ENCODE assay signal across 30 cellular contexts in genomic region chr7:17507717-17508116, GRCh38.
"Had no signal": no experiment of that assay in that cellular context is flagged by ENCODE, and none has a peak within 500 bp of the region (broad histone marks: within the 10 kb centered on the region; RNA-seq: fewer than 3 reads in every experiment).

No MANE protein-coding gene starts in this region.

- H3K9me3 ChIP-seq: colonic mucosa, esophagus muscularis mucosa, gastroesophageal sphincter, heart right ventricle, prostate gland, thoracic aorta, tibial nerve, upper lobe of right lung, uterus had no signal

- H3K36me3 Mint-ChIP-seq: immature natural killer cell; memory B cell; mesothelial cell of epicardium; neural progenitor cell; stimulated activated naive B cell treated with anti-CD40 and anti-IgM and Interleukin-4, amounts not matched to agents 10 μg/mL and 1 μg/mL and 100 μg/mL, for 72 hours had no signal

- H3K9ac ChIP-seq: neural progenitor cell had no signal

- H3K4me1 ChIP-seq: colonic mucosa, foreskin keratinocyte, heart right ventricle, neural progenitor cell, prostate gland, upper lobe of right lung, uterus had no signal

- H3K27me3 Mint-ChIP-seq: dendritic cell treated with granulocyte-macrophage colony-stimulating factor and Interleukin-4, amounts not matched to agents 40 ng/mL and 50 ng/mL, for 4 days; stimulated activated naive B cell treated with anti-CD40 and anti-IgM and Interleukin-4, amounts not matched to agents 10 μg/mL and 1 μg/mL and 100 μg/mL, for 72 hours; stimulated activated naive CD8-positive, alpha-beta T cell treated with anti-CD3 and anti-CD28 coated beads, Interleukin-15, Interleukin-2, amounts not matched to agents 100 ng/mL and 50 ng/mL, for 24 hours had no signal

- H3K4me3 Mint-ChIP-seq: dendritic cell treated with granulocyte-macrophage colony-stimulating factor and Interleukin-4, amounts not matched to agents 40 ng/mL and 50 ng/mL, for 4 days; immature natural killer cell; memory B cell; mesothelial cell of epicardium; naive thymus-derived CD4-positive, alpha-beta T cell; nephron; neural progenitor cell; stimulated activated naive B cell treated with anti-CD40 and anti-IgM and Interleukin-4, amounts not matched to agents 10 μg/mL and 1 μg/mL and 100 μg/mL, for 72 hours; stimulated activated naive CD8-positive, alpha-beta T cell treated with anti-CD3 and anti-CD28 coated beads, Interleukin-15, Interleukin-2, amounts not matched to agents 100 ng/mL and 50 ng/mL, for 24 hours had no signal

- H3K4me3 ChIP-seq: colonic mucosa, esophagus muscularis mucosa, gastroesophageal sphincter, heart right ventricle, lung, neural progenitor cell, prostate gland, skin epidermis, thoracic aorta, tibial nerve, upper lobe of right lung, uterus had no signal

- H2AFZ ChIP-seq: neural progenitor cell had no signal

- H3K36me3 ChIP-seq: colonic mucosa, esophagus muscularis mucosa, gastroesophageal sphincter, heart right ventricle, neural progenitor cell, prostate gland, thoracic aorta, tibial nerve, upper lobe of right lung, uterus had no signal

- H3K27me3 ChIP-seq: colonic mucosa, esophagus muscularis mucosa, foreskin keratinocyte, gastroesophageal sphincter, heart right ventricle, neural progenitor cell, tibial nerve, upper lobe of right lung, uterus had no signal

- H3K4me2 ChIP-seq: neural progenitor cell had no signal

- DNase-seq: colonic mucosa; effector memory CD4-positive, alpha-beta T cell; foreskin keratinocyte; heart right ventricle; hypothalamus; immature natural killer cell; islet precursor cell; kidney glomerular epithelial cell; left colon; left ventricle myocardium superior; naive thymus-derived CD4-positive, alpha-beta T cell; right cardiac atrium; stimulated activated CD4-positive, alpha-beta T cell treated with anti-CD3 and anti-CD28 coated beads, Interleukin-15, amount 100 ng/mL, for 24 hours; stimulated activated CD4-positive, alpha-beta T cell treated with anti-CD3 and anti-CD28 coated beads, Interleukin-2, amount 100 ng/mL, for 48 hours; stimulated activated naive B cell treated with anti-CD40 and anti-IgM and Interleukin-4, amounts not matched to agents 10 μg/mL and 1 μg/mL and 100 μg/mL, for 72 hours; upper lobe of right lung; uterus had no signal

- H3K9me3 Mint-ChIP-seq: dendritic cell treated with granulocyte-macrophage colony-stimulating factor and Interleukin-4, amounts not matched to agents 40 ng/mL and 50 ng/mL, for 4 days; memory B cell; mesothelial cell of epicardium; nephron; neural progenitor cell; stimulated activated naive B cell treated with anti-CD40 and anti-IgM and Interleukin-4, amounts not matched to agents 10 μg/mL and 1 μg/mL and 100 μg/mL, for 72 hours; stimulated activated naive CD8-positive, alpha-beta T cell treated with anti-CD3 and anti-CD28 coated beads, Interleukin-15, Interleukin-2, amounts not matched to agents 100 ng/mL and 50 ng/mL, for 24 hours had no signal

- H3K27ac Mint-ChIP-seq: dendritic cell treated with granulocyte-macrophage colony-stimulating factor and Interleukin-4, amounts not matched to agents 40 ng/mL and 50 ng/mL, for 4 days; immature natural killer cell; memory B cell; mesothelial cell of epicardium; naive thymus-derived CD4-positive, alpha-beta T cell; neural progenitor cell; stimulated activated naive B cell treated with anti-CD40 and anti-IgM and Interleukin-4, amounts not matched to agents 10 μg/mL and 1 μg/mL and 100 μg/mL, for 72 hours; stimulated activated naive CD8-positive, alpha-beta T cell treated with anti-CD3 and anti-CD28 coated beads, Interleukin-15, Interleukin-2, amounts not matched to agents 100 ng/mL and 50 ng/mL, for 24 hours had no signal

- ATAC-seq: foreskin keratinocyte; gastroesophageal sphincter; heart right ventricle; left colon; left ventricle myocardium superior; naive thymus-derived CD4-positive, alpha-beta T cell; right cardiac atrium; stimulated activated naive B cell treated with anti-CD40 and anti-IgM and Interleukin-4, amounts not matched to agents 10 μg/mL and 1 μg/mL and 100 μg/mL, for 72 hours; upper lobe of right lung had no signal

- H3K4me1 Mint-ChIP-seq: immature natural killer cell; naive thymus-derived CD4-positive, alpha-beta T cell; neural progenitor cell; stimulated activated naive B cell treated with anti-CD40 and anti-IgM and Interleukin-4, amounts not matched to agents 10 μg/mL and 1 μg/mL and 100 μg/mL, for 72 hours had no signal

- H3K27ac ChIP-seq: colonic mucosa, foreskin keratinocyte, heart right ventricle, neural progenitor cell, prostate gland, skin epidermis, thoracic aorta, upper lobe of right lung, uterus had no signal
